ENCODE assay signal across 8 cellular contexts in the genomic region with DNA sequence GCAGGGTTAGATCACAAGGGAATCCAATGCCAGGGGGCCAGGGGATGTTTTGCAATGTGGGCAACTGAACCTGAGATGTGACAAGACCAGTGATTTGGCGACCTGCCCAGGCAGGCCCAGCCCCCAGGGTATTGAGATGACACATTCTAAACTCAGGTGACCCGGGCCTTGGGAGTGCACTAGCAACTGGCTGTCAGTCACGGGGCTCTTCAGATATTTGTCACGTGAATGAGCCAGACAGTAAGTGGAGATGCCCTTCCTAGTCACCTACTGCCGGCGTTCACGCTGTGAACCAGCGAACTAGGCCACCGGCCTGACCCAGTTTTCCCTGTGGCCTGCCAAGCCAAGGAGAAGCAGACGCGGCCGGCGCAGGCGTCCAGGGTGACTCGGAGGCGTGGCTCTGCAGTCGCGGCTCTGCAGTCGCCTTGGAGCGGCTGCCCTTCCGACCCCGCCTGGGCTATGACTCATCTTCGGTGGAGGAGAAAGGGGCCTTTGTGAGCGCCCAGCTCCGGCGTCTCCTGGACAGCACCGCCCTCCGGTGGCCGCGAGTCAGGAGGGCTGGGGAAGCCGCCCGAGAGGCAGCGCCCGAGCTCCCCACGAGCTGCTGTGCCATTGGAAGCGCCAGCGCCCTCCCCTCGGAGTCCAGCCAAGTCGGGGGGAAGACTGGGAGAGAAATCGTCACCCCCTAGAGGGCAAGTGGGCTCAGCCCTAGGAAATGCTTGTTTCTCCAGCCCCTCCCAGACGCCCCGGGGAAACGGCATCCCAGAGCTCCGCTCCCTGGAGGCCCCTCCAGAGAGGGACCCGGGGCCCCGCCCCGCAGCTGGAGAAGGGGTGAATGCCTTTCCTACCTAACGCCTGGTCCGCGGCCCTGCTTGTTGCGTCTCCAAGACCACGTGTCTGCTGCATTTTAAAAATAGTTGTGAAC. TPM values are rescaled to one million over a fixed set of nuclear protein-coding genes. Genes with fewer than 3 reads are reported as not detected.
DNase-seq lines count a peak whose midpoint lies in the region; ATAC-seq and TF ChIP-seq lines count a peak whose summit lies in the region.

No MANE protein-coding gene starts in this region.

- peak overlapping the region; percentile 67 for H3K4me3 Mint-ChIP-seq in WTC11

- H3K4me1 Mint-ChIP-seq in WTC11: peaks cover 50% of the 10 kb centered on the region

- POLR2A ChIA-PET in AG04449 (lab: Yijun Ruan, JAX): interaction anchor here (0.7 to 1.5 kb wide), 4 partner anchors 9 to 268 kb away, joined by 3 to 19 read pairs (median 6); a partner anchor contains a TSS
- POLR2A ChIA-PET in WTC11 (lab: Charles Lee): interaction anchor here (0.5 to 1.6 kb wide), 9 partner anchors 12 to 87 kb away, joined by 3 to 17 read pairs (median 3); a partner anchor contains a TSS

- TF ChIP-seq CTCF in AG04449 (IDR thresholded peaks at IDR 0.05; ENCODE audit: insufficient read depth, low read length, missing control alignments) (peak; percentile 93), WTC11 (IDR thresholded peaks at IDR 0.05) (no peak), cardiac fibroblast (IDR thresholded peaks at IDR 0.05; ENCODE audit: low read depth, low read length) (peak; percentile 84)

- peak overlapping the region; percentile 89 for H3K27ac Mint-ChIP-seq in WTC11

- DNase-seq in AG04449 (ENCODE audit: low read depth, low spot score) (peak; percentile 65), NCI-H2196 treated with DMSO at 0.1 percent for 48 hours (lab: John Stamatoyannopoulos, UW; ENCODE audit: unreplicated experiment) (peak; percentile 86), WTC11 (ENCODE audit: low spot score) (peak; percentile 96), cardiac fibroblast (ENCODE audit: low read depth in 2 of 2) (peak; percentile 97 to 99), iris pigment epithelial cell (ENCODE audit: low read depth) (peak; percentile 98)
- peak; percentile 69 to 89 for DNase-seq in stimulated activated CD4-positive, alpha-beta T cell treated with anti-CD3 and anti-CD28 coated beads, Interleukin-12 subunit alpha, Interleukin-12 subunit beta, amount 100 ng/mL, for 24 hours (ENCODE audit: low read depth in 2 of 2)

- no peaks in the 10 kb centered on the region for H3K9me3 Mint-ChIP-seq in WTC11

- peak overlapping the region; percentile 56 for H3K4me3 ChIP-seq in AG04449 (ENCODE audit: low read depth, low read length)
- peak overlapping the region; percentile 39 to 49 for H3K4me3 ChIP-seq in cardiac fibroblast (replicated peaks in 1 of 2; ENCODE audit: low read depth in 2 of 2, low read length in 2 of 2)

- ATAC-seq in GM18867 (IDR thresholded peaks at IDR 0.05; ENCODE audit: unreplicated experiment) (peak; percentile 85), HG03103 (IDR thresholded peaks at IDR 0.05; ENCODE audit: low read depth, unreplicated experiment) (peak; percentile 90), WTC11 (peak; percentile 96)

- peaks cover 5% of the 10 kb centered on the region; the same call in 1 of the 2 replicates for H3K27me3 Mint-ChIP-seq in WTC11 (ENCODE audit: low read depth)

- no peaks in the 10 kb centered on the region for H3K36me3 Mint-ChIP-seq in WTC11

- CTCF ChIA-PET in AG04449 (lab: Yijun Ruan, JAX) (interaction anchor here (0.7 to 12.3 kb wide), 35 partner anchors 9 to 570 kb away, joined by 3 to 269 read pairs (median 4); no protein-coding TSS in a partner anchor), WTC11 (lab: Charles Lee) (interaction anchor here (0.6 to 2.4 kb wide), 37 partner anchors 9 to 1418 kb away, joined by 3 to 54 read pairs (median 5); no protein-coding TSS in a partner anchor)

TF ChIP-seq in WTC11, 78 proteins besides CTCF, POLR2A, EP300 and RAD21 (continues in another document):
- no peak for TF ChIP-seq RELA (CRISPR knock-in tag; IDR thresholded peaks at IDR 0.05; ENCODE audit: borderline replicate concordance)
- no peak for TF ChIP-seq GTF2I (CRISPR knock-in tag; conservative IDR thresholded peaks at IDR 0.05)
- TF ChIP-seq ZNF121 (CRISPR knock-in tag; IDR thresholded peaks at IDR 0.05): no peak
- TF ChIP-seq, protein P1, sequence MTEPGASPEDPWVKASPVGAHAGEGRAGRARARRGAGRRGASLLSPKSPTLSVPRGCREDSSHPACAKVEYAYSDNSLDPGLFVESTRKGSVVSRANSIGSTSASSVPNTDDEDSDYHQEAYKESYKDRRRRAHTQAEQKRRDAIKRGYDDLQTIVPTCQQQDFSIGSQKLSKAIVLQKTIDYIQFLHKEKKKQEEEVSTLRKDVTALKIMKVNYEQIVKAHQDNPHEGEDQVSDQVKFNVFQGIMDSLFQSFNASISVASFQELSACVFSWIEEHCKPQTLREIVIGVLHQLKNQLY (CRISPR knock-in tag; IDR thresholded peaks at IDR 0.05): no peak
- peak; percentile 84 for TF ChIP-seq ZNF423 (CRISPR knock-in tag; IDR thresholded peaks at IDR 0.05)
- no peak for TF ChIP-seq MXD4 (CRISPR knock-in tag; IDR thresholded peaks at IDR 0.05; ENCODE audit: borderline replicate concordance)
- no peak for TF ChIP-seq ZNF232 (CRISPR knock-in tag; IDR thresholded peaks at IDR 0.05)
- TF ChIP-seq, protein P2, sequence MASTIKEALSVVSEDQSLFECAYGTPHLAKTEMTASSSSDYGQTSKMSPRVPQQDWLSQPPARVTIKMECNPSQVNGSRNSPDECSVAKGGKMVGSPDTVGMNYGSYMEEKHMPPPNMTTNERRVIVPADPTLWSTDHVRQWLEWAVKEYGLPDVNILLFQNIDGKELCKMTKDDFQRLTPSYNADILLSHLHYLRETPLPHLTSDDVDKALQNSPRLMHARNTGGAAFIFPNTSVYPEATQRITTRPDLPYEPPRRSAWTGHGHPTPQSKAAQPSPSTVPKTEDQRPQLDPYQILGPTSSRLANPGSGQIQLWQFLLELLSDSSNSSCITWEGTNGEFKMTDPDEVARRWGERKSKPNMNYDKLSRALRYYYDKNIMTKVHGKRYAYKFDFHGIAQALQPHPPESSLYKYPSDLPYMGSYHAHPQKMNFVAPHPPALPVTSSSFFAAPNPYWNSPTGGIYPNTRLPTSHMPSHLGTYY (CRISPR knock-in tag; IDR thresholded peaks at IDR 0.05): no peak
- TF ChIP-seq, protein P3, sequence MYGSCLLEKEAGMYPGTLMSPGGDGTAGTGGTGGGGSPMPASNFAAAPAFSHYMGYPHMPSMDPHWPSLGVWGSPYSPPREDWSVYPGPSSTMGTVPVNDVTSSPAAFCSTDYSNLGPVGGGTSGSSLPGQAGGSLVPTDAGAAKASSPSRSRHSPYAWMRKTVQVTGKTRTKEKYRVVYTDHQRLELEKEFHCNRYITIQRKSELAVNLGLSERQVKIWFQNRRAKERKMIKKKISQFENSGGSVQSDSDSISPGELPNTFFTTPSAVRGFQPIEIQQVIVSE (CRISPR knock-in tag; IDR thresholded peaks at IDR 0.05; ENCODE audit: borderline replicate concordance): no peak
- no peak for TF ChIP-seq OVOL2 (CRISPR knock-in tag; IDR thresholded peaks at IDR 0.05; ENCODE audit: borderline replicate concordance)
- TF ChIP-seq, protein P4, sequence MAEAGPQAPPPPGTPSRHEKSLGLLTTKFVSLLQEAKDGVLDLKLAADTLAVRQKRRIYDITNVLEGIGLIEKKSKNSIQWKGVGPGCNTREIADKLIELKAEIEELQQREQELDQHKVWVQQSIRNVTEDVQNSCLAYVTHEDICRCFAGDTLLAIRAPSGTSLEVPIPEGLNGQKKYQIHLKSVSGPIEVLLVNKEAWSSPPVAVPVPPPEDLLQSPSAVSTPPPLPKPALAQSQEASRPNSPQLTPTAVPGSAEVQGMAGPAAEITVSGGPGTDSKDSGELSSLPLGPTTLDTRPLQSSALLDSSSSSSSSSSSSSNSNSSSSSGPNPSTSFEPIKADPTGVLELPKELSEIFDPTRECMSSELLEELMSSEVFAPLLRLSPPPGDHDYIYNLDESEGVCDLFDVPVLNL (CRISPR knock-in tag; IDR thresholded peaks at IDR 0.05; ENCODE audit: borderline replicate concordance, low read depth): no peak
- no peak for TF ChIP-seq NR3C1 (CRISPR knock-in tag; conservative IDR thresholded peaks at IDR 0.05; ENCODE audit: low read depth)
- no peak for TF ChIP-seq SMAD4 (CRISPR knock-in tag; IDR thresholded peaks at IDR 0.05)
- TF ChIP-seq, protein P5, sequence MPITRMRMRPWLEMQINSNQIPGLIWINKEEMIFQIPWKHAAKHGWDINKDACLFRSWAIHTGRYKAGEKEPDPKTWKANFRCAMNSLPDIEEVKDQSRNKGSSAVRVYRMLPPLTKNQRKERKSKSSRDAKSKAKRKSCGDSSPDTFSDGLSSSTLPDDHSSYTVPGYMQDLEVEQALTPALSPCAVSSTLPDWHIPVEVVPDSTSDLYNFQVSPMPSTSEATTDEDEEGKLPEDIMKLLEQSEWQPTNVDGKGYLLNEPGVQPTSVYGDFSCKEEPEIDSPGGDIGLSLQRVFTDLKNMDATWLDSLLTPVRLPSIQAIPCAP (CRISPR knock-in tag; IDR thresholded peaks at IDR 0.05): no peak
- TF ChIP-seq, protein P6, sequence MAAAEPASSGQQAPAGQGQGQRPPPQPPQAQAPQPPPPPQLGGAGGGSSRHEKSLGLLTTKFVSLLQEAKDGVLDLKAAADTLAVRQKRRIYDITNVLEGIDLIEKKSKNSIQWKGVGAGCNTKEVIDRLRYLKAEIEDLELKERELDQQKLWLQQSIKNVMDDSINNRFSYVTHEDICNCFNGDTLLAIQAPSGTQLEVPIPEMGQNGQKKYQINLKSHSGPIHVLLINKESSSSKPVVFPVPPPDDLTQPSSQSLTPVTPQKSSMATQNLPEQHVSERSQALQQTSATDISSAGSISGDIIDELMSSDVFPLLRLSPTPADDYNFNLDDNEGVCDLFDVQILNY (CRISPR knock-in tag; IDR thresholded peaks at IDR 0.05): peak; percentile 54; the same call in 1 of the 2 replicates
- TF ChIP-seq, protein P7, sequence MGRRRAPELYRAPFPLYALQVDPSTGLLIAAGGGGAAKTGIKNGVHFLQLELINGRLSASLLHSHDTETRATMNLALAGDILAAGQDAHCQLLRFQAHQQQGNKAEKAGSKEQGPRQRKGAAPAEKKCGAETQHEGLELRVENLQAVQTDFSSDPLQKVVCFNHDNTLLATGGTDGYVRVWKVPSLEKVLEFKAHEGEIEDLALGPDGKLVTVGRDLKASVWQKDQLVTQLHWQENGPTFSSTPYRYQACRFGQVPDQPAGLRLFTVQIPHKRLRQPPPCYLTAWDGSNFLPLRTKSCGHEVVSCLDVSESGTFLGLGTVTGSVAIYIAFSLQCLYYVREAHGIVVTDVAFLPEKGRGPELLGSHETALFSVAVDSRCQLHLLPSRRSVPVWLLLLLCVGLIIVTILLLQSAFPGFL (CRISPR knock-in tag; IDR thresholded peaks at IDR 0.05; ENCODE audit: borderline replicate concordance): no peak

RNA-seq across cellular contexts. Expression of a gene that starts 38.8 kb away (rescaled TPM):
- total RNA-seq in WTC11 (2021): 167 to 223 TPM (median 221 TPM) in 3 replicates

Comparison
In these comparisons a context has a peak if more than half of its experiments do, and no peak if none do; other contexts are left out.
1. Peak in every context shown above with its lines: DNase-seq, ATAC-seq and H3K4me3 ChIP-seq.